In genomic region chr3:119743921-119744320, GRCh38 we compare ENCODE assay signal across 24 cellular contexts. TPM values are rescaled to one million over a fixed set of nuclear protein-coding genes. Genes with fewer than 3 reads are reported as not detected.
DNase-seq lines count a peak whose midpoint lies in the region; ATAC-seq, FAIRE-seq and TF ChIP-seq lines count a peak whose summit lies in the region.
"Had no signal": no experiment of that assay in that cellular context is flagged by ENCODE, and none has a peak within 500 bp of the region (broad histone marks: within the 10 kb centered on the region; RNA-seq: fewer than 3 reads in every experiment).

No MANE protein-coding gene starts in this region.

- no peak overlapping the region for H3K4me3 Mint-ChIP-seq in Caco-2 (ENCODE audit: unreplicated experiment)
- H3K4me3 Mint-ChIP-seq: B cell; CD4-positive, CD25-positive, alpha-beta regulatory T cell; CD8-positive, alpha-beta memory T cell; HFFc6 had no signal

- BruUV-seq in K562 (replicated peaks; lab: Mats Ljungman, UMichigan) (no TSS peak), Caco-2 (replicated peaks; lab: Mats Ljungman, UMichigan) (no TSS peak)

- TF ChIP-seq POLR2A in K562 (conservative IDR thresholded peaks at IDR 0.05): no peak
- no peak for TF ChIP-seq POLR2A in vagina (IDR thresholded peaks at IDR 0.05)

- no peak for FAIRE-seq in K562 (lab: Jason Lieb, UNC)
- FAIRE-seq: GM12892, GM18507 had no signal

- H3K9me3 Mint-ChIP-seq in Caco-2 (ENCODE audit: unreplicated experiment): no peaks in the 10 kb centered on the region
- H3K9me3 Mint-ChIP-seq: CD4-positive, CD25-positive, alpha-beta regulatory T cell; HFFc6 had no signal

- H3K79me2 ChIP-seq in K562 (ENCODE audit: control insufficient read depth, insufficient read depth, low read length): no peaks in the 10 kb centered on the region

- intact Hi-C loops in K562 (cut with micrococcal nuclease): no loop called here
- intact Hi-C loops in vagina (cut with DNase I): no loop called here
- intact Hi-C loops in Caco-2 (cut with micrococcal nuclease; ENCODE audit: unreplicated experiment): no loop called here

- H3K36me3 ChIP-seq in BE2C: no peaks in the 10 kb centered on the region
- no peaks in the 10 kb centered on the region for H3K36me3 ChIP-seq in K562 (ENCODE audit: control insufficient read depth, insufficient read depth, low read length)
- peaks cover 0 to 7% of the 10 kb centered on the region in 2 donors for H3K36me3 ChIP-seq in vagina
- no peaks in the 10 kb centered on the region for H3K36me3 ChIP-seq in Caco-2 (ENCODE audit: control insufficient read depth, insufficient read depth, low read length)

- ATAC-seq in K562: no peak
- ATAC-seq: HCT116 had no signal

- H3K36me3 Mint-ChIP-seq in Caco-2 (ENCODE audit: insufficient read depth, unreplicated experiment): no peaks in the 10 kb centered on the region
- H3K36me3 Mint-ChIP-seq: CD4-positive, CD25-positive, alpha-beta regulatory T cell; CD8-positive, alpha-beta memory T cell had no signal

- TF ChIP-seq CTCF in BE2C (IDR thresholded peaks at IDR 0.05; ENCODE audit: low read depth, low read length): no peak
- no peak for TF ChIP-seq CTCF in K562 (IDR thresholded peaks at IDR 0.05 in 2 of 3, conservative IDR thresholded peaks at IDR 0.05 in 1 of 3; ENCODE audit: insufficient read depth in 2 of 3, low read depth in 1 of 3, low read length in 3 of 3)
- TF ChIP-seq CTCF in vagina (IDR thresholded peaks at IDR 0.05): no peak
- TF ChIP-seq CTCF in Caco-2 (IDR thresholded peaks at IDR 0.05; ENCODE audit: insufficient read depth in 1 of 2, low read depth in 1 of 2, low read length in 1 of 2, severe bottlenecking in 1 of 2, unreplicated experiment in 1 of 2): no peak

- H3K4me2 ChIP-seq in K562 (ENCODE audit: insufficient read depth, low read length): no peak overlapping the region; the same call in 1 of the 2 replicates

- peaks cover 3% of the 10 kb centered on the region for H3K4me1 ChIP-seq in BE2C
- no peaks in the 10 kb centered on the region for H3K4me1 ChIP-seq in K562 (replicated peaks in 1 of 2; ENCODE audit: control insufficient read depth in 2 of 2, insufficient read depth in 2 of 2, low read length in 2 of 2)
- H3K4me1 ChIP-seq in vagina: no peaks in the 10 kb centered on the region
- no peaks in the 10 kb centered on the region for H3K4me1 ChIP-seq in Caco-2

- peak; percentile 63 for DNase-seq in BE2C
- peak; percentile 38 for DNase-seq in NCI-H1105 (lab: John Stamatoyannopoulos, UW)
- peak; percentile 15 for DNase-seq in RPMI8226
- peak in 1 of 4 experiments; percentile 9 for DNase-seq in K562 (ENCODE audit: extremely low read depth in 1 of 4, low spot score in 3 of 4)
- no peak for DNase-seq in vagina (ENCODE audit: extremely low spot score in 2 of 2)
- no peak for DNase-seq in COLO668 (lab: John Stamatoyannopoulos, UW; ENCODE audit: unreplicated experiment)
- DNase-seq in KG1 (lab: John Stamatoyannopoulos, UW): no peak
- DNase-seq in Caco-2: no peak
- DNase-seq: C1 segment of cervical spinal cord; CD4-positive, CD25-positive, alpha-beta regulatory T cell; CD8-positive, alpha-beta memory T cell; DMS153; DMS79; GDM1; GOT3; H7; HFFc6 had no signal

- H3K27me3 Mint-ChIP-seq in Caco-2 (ENCODE audit: insufficient read depth, unreplicated experiment): peaks cover 7% of the 10 kb centered on the region

- H3K27me3 ChIP-seq in BE2C (peaks cover 8% of the 10 kb centered on the region), K562 (ENCODE audit: control insufficient read depth in 2 of 2, insufficient read depth in 2 of 2, low read length in 2 of 2) (peaks cover 7 to 9% of the 10 kb centered on the region in 2 experiments; a peak in 4 of 5 replicates), vagina (no peaks in the 10 kb centered on the region), Caco-2 (replicated peaks; ENCODE audit: control insufficient read depth, insufficient read depth, low read length) (no peaks in the 10 kb centered on the region; the same call in 1 of the 2 replicates)

- H3K27ac Mint-ChIP-seq in Caco-2 (ENCODE audit: unreplicated experiment): no peak overlapping the region
- H3K27ac Mint-ChIP-seq: B cell; CD4-positive, CD25-positive, alpha-beta regulatory T cell; CD8-positive, alpha-beta memory T cell; HFFc6 had no signal

- CTCF ChIA-PET in K562 (lab: Yijun Ruan, JAX; ENCODE audit: low intra/inter-chr PET ratio) (no interaction called here), Caco-2 (lab: Charles Lee) (no interaction called here)

- no peaks in the 10 kb centered on the region for H3K9me1 ChIP-seq in K562 (ENCODE audit: control insufficient read depth, insufficient read depth, low read length)

- in situ Hi-C loops in K562 (cut with MboI): no loop called here

- WGBS in K562 (ENCODE audit: insufficient coverage, low coverage, missing lambda C conversion rate): 17% methylated on average over 10 of the region's 10 CpGs

- no peak overlapping the region for H3K9ac ChIP-seq in K562 (ENCODE audit: insufficient read depth in 1 of 2, low read depth in 2 of 2, low read length in 2 of 2)

- no peak for TF ChIP-seq RAD21 in K562 (CRISPR knock-in tag; conservative IDR thresholded peaks at IDR 0.05 in 1 of 2, IDR thresholded peaks at IDR 0.05 in 1 of 2)

- TF ChIP-seq EP300 in K562 (IDR thresholded peaks at IDR 0.05; ENCODE audit: low read length): no peak

- H3K4me3 ChIP-seq in BE2C (ENCODE audit: low read depth, low read length): peak overlapping the region; percentile 15
- no peak overlapping the region for H3K4me3 ChIP-seq in K562
- H3K4me3 ChIP-seq in vagina: no peak overlapping the region
- no peak overlapping the region for H3K4me3 ChIP-seq in Caco-2 (ENCODE audit: low read depth, low read length)

- peak overlapping the region; percentile 16; the same call in 1 of the 2 replicates for H2AFZ ChIP-seq in K562 (ENCODE audit: low read depth, low read length)

- H3K27ac ChIP-seq in K562 (ENCODE audit: extremely low read depth, low read depth, low read length): no peak overlapping the region
- no peak overlapping the region for H3K27ac ChIP-seq in vagina
- H3K27ac ChIP-seq: HL-60 had no signal

- no peaks in the 10 kb centered on the region for H4K20me1 ChIP-seq in K562 (replicated peaks; ENCODE audit: control insufficient read depth, insufficient read depth, low read length)

- POLR2A ChIA-PET in K562 (lab: Yijun Ruan, JAX) (interaction anchor here (0.6 kb wide), 1 partner anchor 391 kb away, joined by 3 read pairs; no protein-coding TSS in a partner anchor), Caco-2 (lab: Charles Lee) (no interaction called here)

- H3K9me3 ChIP-seq in BE2C: no peaks in the 10 kb centered on the region
- no peaks in the 10 kb centered on the region for H3K9me3 ChIP-seq in K562 (replicated peaks; ENCODE audit: control insufficient read depth, insufficient read depth, low read depth, low read length)
- no peaks in the 10 kb centered on the region for H3K9me3 ChIP-seq in vagina
- H3K9me3 ChIP-seq in Caco-2: no peaks in the 10 kb centered on the region

- no peaks in the 10 kb centered on the region for H3K4me1 Mint-ChIP-seq in Caco-2 (ENCODE audit: low read depth, unreplicated experiment)
- H3K4me1 Mint-ChIP-seq: B cell; CD4-positive, CD25-positive, alpha-beta regulatory T cell; CD8-positive, alpha-beta memory T cell had no signal

TF ChIP-seq in K562, 482 proteins besides CTCF, POLR2A, EP300 and RAD21:
- TF ChIP-seq NFIC (IDR thresholded peaks at IDR 0.05) (peak; percentile 40), BRCA1 (IDR thresholded peaks at IDR 0.05) (no peak), BRCA1 (CRISPR knock-in tag; IDR thresholded peaks at IDR 0.05) (no peak), NEUROD1 (IDR thresholded peaks at IDR 0.05; ENCODE audit: borderline replicate concordance, low read depth, low read length, partially characterized antibody) (no peak)

RNA-seq across cellular contexts. Expression of gene NR1I2, which starts 38.0 kb away (rescaled TPM):
- not detected for polyA plus RNA-seq in BE2C (2012; ENCODE audit: insufficient read depth, insufficient read length, low read depth)
- total RNA-seq in K562 (2011; cell fraction: chromatin; rRNA removed; ENCODE audit: low replicate concordance): not detected in 2 replicates
- total RNA-seq in K562 (2011; cell fraction: nucleolus; rRNA removed): not detected in 2 replicates
- total RNA-seq in K562 (2011; cell fraction: nucleoplasm; rRNA removed): not detected in 2 replicates
- total RNA-seq in K562 (2014; rRNA removed) (not detected in 2 replicates), K562 (2014; rRNA removed; fragmentation: Illumina TruSeq; extraction: Trizol) (not detected in 2 replicates), K562 (2015; rRNA removed; fragmentation: Illumina TruSeq; extraction: Trizol) (not detected in 2 replicates), K562 (2021) (0.18 TPM in 1 of 2 replicates, not detected in the other), vagina (not detected), Caco-2 (2022) (not detected in 2 replicates)
- polyA plus RNA-seq in K562 (2011; rRNA removed) (not detected in 2 replicates), K562 (2014; fragmentation: Illumina TruSeq; extraction: Trizol) (not detected in 2 replicates), K562 (2014; fragmentation: Nextera tagmentation; extraction: Ambion mirVana) (not detected), K562 (2014; rRNA removed) (not detected in 2 replicates)
- not detected in 2 replicates for polyA plus RNA-seq in K562 (2011; cell fraction: cytosol; rRNA removed)
- not detected in 2 replicates for polyA plus RNA-seq in K562 (2011; cell fraction: nucleus; rRNA removed)
- polyA plus RNA-seq in K562 (2012): 0.03 TPM in 1 of 2 replicates, not detected in the other
- 0.21 TPM in 1 of 2 replicates, not detected in the other for polyA minus RNA-seq in K562 (2011; rRNA and poly(A)+ RNA removed)
- not detected in 2 replicates for polyA minus RNA-seq in K562 (2011; cell fraction: cytosol; rRNA and poly(A)+ RNA removed)
- polyA minus RNA-seq in K562 (2011; cell fraction: nucleus; rRNA and poly(A)+ RNA removed): not detected in 2 replicates
- total RNA-seq: A172, HFFc6 had no signal

RNA-seq across cellular contexts. Expression of gene CFAP91, which starts 41.1 kb away (rescaled TPM):
- 0.32 TPM for polyA plus RNA-seq in BE2C (2012; ENCODE audit: insufficient read depth, insufficient read length, low read depth)
- total RNA-seq in K562 (2011; cell fraction: chromatin; rRNA removed; ENCODE audit: low replicate concordance): not detected in 2 replicates
- total RNA-seq in K562 (2011; cell fraction: nucleolus; rRNA removed): not detected in 2 replicates
- total RNA-seq in K562 (2011; cell fraction: nucleoplasm; rRNA removed): not detected in 2 replicates
- total RNA-seq in K562 (2014; rRNA removed) (not detected in 2 replicates), K562 (2014; rRNA removed; fragmentation: Illumina TruSeq; extraction: Trizol) (not detected in 2 replicates), K562 (2015; rRNA removed; fragmentation: Illumina TruSeq; extraction: Trizol) (not detected in 2 replicates), K562 (2021) (not detected in 2 replicates), vagina (4.2 TPM), Caco-2 (2022) (not detected in 2 replicates)
- polyA plus RNA-seq in K562 (2011; rRNA removed) (not detected in 2 replicates), K562 (2014; fragmentation: Illumina TruSeq; extraction: Trizol) (not detected in 2 replicates), K562 (2014; fragmentation: Nextera tagmentation; extraction: Ambion mirVana) (not detected), K562 (2014; rRNA removed) (not detected in 2 replicates)
- not detected in 2 replicates for polyA plus RNA-seq in K562 (2011; cell fraction: cytosol; rRNA removed)
- not detected in 2 replicates for polyA plus RNA-seq in K562 (2011; cell fraction: nucleus; rRNA removed)
- not detected in 2 replicates for polyA plus RNA-seq in K562 (2012)
- polyA minus RNA-seq in K562 (2011; rRNA and poly(A)+ RNA removed): not detected in 2 replicates
- not detected in 2 replicates for polyA minus RNA-seq in K562 (2011; cell fraction: cytosol; rRNA and poly(A)+ RNA removed)
- polyA minus RNA-seq in K562 (2011; cell fraction: nucleus; rRNA and poly(A)+ RNA removed): not detected in 2 replicates
- total RNA-seq: HFFc6, HT1080 had no signal

Comparison
In these comparisons a context has a peak if more than half of its experiments do, and no peak if none do; other contexts are left out.
1. DNase-seq: peak in BE2C (single experiment), NCI-H1105 (single experiment) and RPMI8226 (single experiment); none in vagina (0 of 2), COLO668 (single experiment), KG1 (single experiment) and Caco-2 (0 of 2).